2 cellular contexts compared by ENCODE assay signal in genomic region chr2:101706819-101707177, GRCh38.
TF ChIP-seq lines count a peak whose summit lies in the region.

No MANE protein-coding gene starts in this region.

TF ChIP-seq in SK-N-SH, 30 proteins besides CTCF, POLR2A, EP300 and RAD21 (continued from another document):
- TF ChIP-seq TAF1 (IDR thresholded peaks at IDR 0.05; ENCODE audit: borderline replicate concordance, low read depth, low read length) (no peak), NRF1 (IDR thresholded peaks at IDR 0.05; ENCODE audit: low read depth, low read length) (no peak), FOSL2 (IDR thresholded peaks at IDR 0.05; ENCODE audit: borderline replicate concordance, low read depth) (no peak), NFIC (IDR thresholded peaks at IDR 0.05; ENCODE audit: borderline replicate concordance) (no peak), RXRA (IDR thresholded peaks at IDR 0.05; ENCODE audit: borderline replicate concordance, low read depth) (no peak), EZH2phosphoT487 (IDR thresholded peaks at IDR 0.05; ENCODE audit: borderline replicate concordance, low read depth) (no peak), TEAD4 (IDR thresholded peaks at IDR 0.05; ENCODE audit: borderline replicate concordance, insufficient read depth) (no peak)
TF ChIP-seq in SK-N-SH: peak in this region for 0.

TF ChIP-seq in SK-N-SH treated with all-trans-retinoic acid at 6 μM for 48 hours, 23 proteins besides CTCF, POLR2A, EP300 and RAD21 (continued from another document):
- TF ChIP-seq ARNTL (CRISPR knock-in tag; IDR thresholded peaks at IDR 0.05; ENCODE audit: borderline replicate concordance, low read depth) (no peak), CREB5 (CRISPR knock-in tag; IDR thresholded peaks at IDR 0.05; ENCODE audit: low read depth) (no peak), TOX (CRISPR knock-in tag; IDR thresholded peaks at IDR 0.05; ENCODE audit: borderline replicate concordance) (no peak), GLIS3 (CRISPR knock-in tag; IDR thresholded peaks at IDR 0.05) (no peak), CSRNP3 (CRISPR knock-in tag; IDR thresholded peaks at IDR 0.05) (no peak), PPARA (CRISPR knock-in tag; IDR thresholded peaks at IDR 0.05; ENCODE audit: borderline replicate concordance) (no peak), ZNF565 (CRISPR knock-in tag; conservative IDR thresholded peaks at IDR 0.05; ENCODE audit: low read depth) (no peak), BACH2 (CRISPR knock-in tag; IDR thresholded peaks at IDR 0.05; ENCODE audit: borderline replicate concordance) (no peak), ZNF70 (CRISPR knock-in tag; IDR thresholded peaks at IDR 0.05) (no peak), ZFP30 (CRISPR knock-in tag; IDR thresholded peaks at IDR 0.05) (no peak)
